ENCODE assay signal across 9 cellular contexts in the genomic region with DNA sequence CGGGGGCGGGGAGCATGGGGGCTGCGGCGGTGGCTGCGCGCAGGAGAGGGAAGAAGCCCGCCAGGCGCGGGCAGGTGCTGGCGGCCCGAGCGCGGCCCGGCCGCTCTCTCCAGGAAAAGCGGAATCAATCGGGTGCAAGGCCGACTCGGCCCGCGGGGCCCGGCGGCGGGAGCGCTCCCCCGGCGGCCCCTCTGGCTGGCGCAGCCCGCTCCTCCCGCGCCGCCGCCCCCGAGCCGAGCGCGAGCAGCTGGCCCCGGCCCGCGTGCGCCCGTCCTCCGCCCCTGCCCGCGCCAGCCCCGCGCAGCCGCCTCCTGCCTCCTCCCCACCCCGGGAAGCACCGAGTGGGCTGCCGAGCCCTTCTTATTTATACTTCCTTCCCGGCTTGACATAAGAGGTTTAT. TPM values are rescaled to one million over a fixed set of nuclear protein-coding genes. Genes with fewer than 3 reads are reported as not detected.
A peak's percentile ranks its signal among the peaks of the same experiment; 100 is the strongest.
DNase-seq lines count a peak whose midpoint lies in the region; ATAC-seq and TF ChIP-seq lines count a peak whose summit lies in the region.
"Had no signal": no experiment of that assay in that cellular context is flagged by ENCODE, and none has a peak within 500 bp of the region (broad histone marks: within the 10 kb centered on the region; RNA-seq: fewer than 3 reads in every experiment).

A gene with protein sequence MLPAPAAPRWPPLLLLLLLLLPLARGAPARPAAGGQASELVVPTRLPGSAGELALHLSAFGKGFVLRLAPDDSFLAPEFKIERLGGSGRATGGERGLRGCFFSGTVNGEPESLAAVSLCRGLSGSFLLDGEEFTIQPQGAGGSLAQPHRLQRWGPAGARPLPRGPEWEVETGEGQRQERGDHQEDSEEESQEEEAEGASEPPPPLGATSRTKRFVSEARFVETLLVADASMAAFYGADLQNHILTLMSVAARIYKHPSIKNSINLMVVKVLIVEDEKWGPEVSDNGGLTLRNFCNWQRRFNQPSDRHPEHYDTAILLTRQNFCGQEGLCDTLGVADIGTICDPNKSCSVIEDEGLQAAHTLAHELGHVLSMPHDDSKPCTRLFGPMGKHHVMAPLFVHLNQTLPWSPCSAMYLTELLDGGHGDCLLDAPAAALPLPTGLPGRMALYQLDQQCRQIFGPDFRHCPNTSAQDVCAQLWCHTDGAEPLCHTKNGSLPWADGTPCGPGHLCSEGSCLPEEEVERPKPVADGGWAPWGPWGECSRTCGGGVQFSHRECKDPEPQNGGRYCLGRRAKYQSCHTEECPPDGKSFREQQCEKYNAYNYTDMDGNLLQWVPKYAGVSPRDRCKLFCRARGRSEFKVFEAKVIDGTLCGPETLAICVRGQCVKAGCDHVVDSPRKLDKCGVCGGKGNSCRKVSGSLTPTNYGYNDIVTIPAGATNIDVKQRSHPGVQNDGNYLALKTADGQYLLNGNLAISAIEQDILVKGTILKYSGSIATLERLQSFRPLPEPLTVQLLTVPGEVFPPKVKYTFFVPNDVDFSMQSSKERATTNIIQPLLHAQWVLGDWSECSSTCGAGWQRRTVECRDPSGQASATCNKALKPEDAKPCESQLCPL (minus strand): TSS at position 339 of the 400 bp plus-strand sequence. CDS start 323 bp downstream, at position 16.

- peak within 1 kb of the TSS; percentile 74 for H3K4me2 ChIP-seq in BLaER1

- H3K27me3 Mint-ChIP-seq in endothelial cell (ENCODE audit: unreplicated experiment) (peaks cover 21% of the 10 kb centered on the region), neural crest cell (ENCODE audit: low read depth) (peaks cover 70% of the 10 kb centered on the region)

- H3K27ac Mint-ChIP-seq in endothelial cell (ENCODE audit: unreplicated experiment) (no peak within 1 kb of the TSS), neural crest cell (ENCODE audit: unreplicated experiment) (no peak within 1 kb of the TSS)

- H3K36me3 ChIP-seq in BLaER1: no peaks in the 10 kb centered on the region

- H3K9ac ChIP-seq in BLaER1: no peak within 1 kb of the TSS

- peak within 1 kb of the TSS; percentile 88 for H3K4me3 Mint-ChIP-seq in endothelial cell (ENCODE audit: unreplicated experiment)
- H3K4me3 Mint-ChIP-seq in neural crest cell: peak within 1 kb of the TSS; percentile 88

- H3K9me3 ChIP-seq in BLaER1: no peaks in the 10 kb centered on the region

- peak within 1 kb of the TSS; percentile 53 for H3K4me3 ChIP-seq in BLaER1

- H3K4me1 Mint-ChIP-seq in endothelial cell (ENCODE audit: unreplicated experiment) (peaks cover 13% of the 10 kb centered on the region), neural crest cell (peaks cover 14% of the 10 kb centered on the region)

- H4K20me1 ChIP-seq in BLaER1: peaks cover 46% of the 10 kb centered on the region

- no peak for ATAC-seq in GM21529 (IDR thresholded peaks at IDR 0.05; ENCODE audit: unreplicated experiment)
- no peak for ATAC-seq in GM18868 (IDR thresholded peaks at IDR 0.05; ENCODE audit: unreplicated experiment)
- ATAC-seq in HG03039 (IDR thresholded peaks at IDR 0.05; ENCODE audit: unreplicated experiment): no peak

- no peaks in the 10 kb centered on the region for H3K9me3 Mint-ChIP-seq in endothelial cell (ENCODE audit: unreplicated experiment)
- no peaks in the 10 kb centered on the region for H3K9me3 Mint-ChIP-seq in neural crest cell

- H3K36me3 Mint-ChIP-seq in endothelial cell (ENCODE audit: low read depth, unreplicated experiment) (no peaks in the 10 kb centered on the region), neural crest cell (ENCODE audit: low read depth) (no peaks in the 10 kb centered on the region)

- TF ChIP-seq CTCF in endothelial cell (IDR thresholded peaks at IDR 0.05; ENCODE audit: unreplicated experiment): no peak
- TF ChIP-seq CTCF in neural crest cell (conservative IDR thresholded peaks at IDR 0.05): no peak

- peaks cover 21% of the 10 kb centered on the region; the same call in 1 of the 2 replicates for H3K4me1 ChIP-seq in BLaER1

- peak; percentile 50 for DNase-seq in NCI-H1105 (lab: John Stamatoyannopoulos, UW)
- DNase-seq in endothelial cell (ENCODE audit: low spot score): peak; percentile 22
- no peak for DNase-seq in neural crest cell (ENCODE audit: low read depth, low spot score)
- DNase-seq in kidney glomerular epithelial cell (lab: John Stamatoyannopoulos, UW): no peak

- H3K27me3 ChIP-seq in BLaER1: peaks cover 77% of the 10 kb centered on the region

- H3K27ac ChIP-seq in BLaER1: no peak within 1 kb of the TSS

RNA-seq across cellular contexts. Expression of the gene that starts here (rescaled TPM):
- total RNA-seq in endothelial cell (ENCODE audit: unreplicated experiment) (0.31 TPM), neural crest cell (0.21 TPM in 1 of 2 replicates, not detected in the other)
- total RNA-seq: LHCN-M2 had no signal

Comparison
In these comparisons a context has a peak if more than half of its experiments do, and no peak if none do; other contexts are left out.
1. Peak in DNase-seq in endothelial cell; RNA of the gene not detected or under 1 TPM.